20 cellular contexts compared by ENCODE assay signal in genomic region chr10:25666276-25666675, GRCh38.
DNase-seq lines count a peak whose midpoint lies in the region; TF ChIP-seq lines count a peak whose summit lies in the region.
"Had no signal": no experiment of that assay in that cellular context is flagged by ENCODE, and none has a peak within 500 bp of the region (broad histone marks: within the 10 kb centered on the region; RNA-seq: fewer than 3 reads in every experiment).

No MANE protein-coding gene starts in this region.

- H3K36me3 Mint-ChIP-seq in nephron (ENCODE audit: low read depth), result no peaks in the 10 kb centered on the region
- no peaks in the 10 kb centered on the region for H3K36me3 Mint-ChIP-seq in glutamatergic neuron (ENCODE audit: unreplicated experiment)

- no peaks in the 10 kb centered on the region for H3K27me3 Mint-ChIP-seq in nephron (ENCODE audit: low read depth)
- H3K27me3 Mint-ChIP-seq in glutamatergic neuron (ENCODE audit: unreplicated experiment), result no peaks in the 10 kb centered on the region

- DNase-seq in Ammon's horn (ENCODE audit: low spot score) (peak; percentile 21), amniotic epithelial cell (ENCODE audit: low read depth) (peak; percentile 43), globus pallidus (ENCODE audit: low spot score) (peak; percentile 51), NOMO-1 treated with DMSO at 0.1 percent for 48 hours (lab: John Stamatoyannopoulos, UW; ENCODE audit: unreplicated experiment) (no peak), SHP77 treated with DMSO at 0.1 percent for 48 hours (lab: John Stamatoyannopoulos, UW) (no peak), glutamatergic neuron (no peak)
- no peak for DNase-seq in effector CD4-positive, alpha-beta T cell
- DNase-seq: CD4-positive, alpha-beta T cell; DMS153; GF-D8; H9; Karpas-422; NCI-H1092 treated with DMSO at 0.1 percent for 48 hours; NCI-H146; NCI-H2029 treated with DMSO at 0.1 percent for 48 hours; NCI-H2171; NCI-H526; PC-9 had no signal

- peaks cover 4% of the 10 kb centered on the region for H3K9me3 Mint-ChIP-seq in nephron
- peaks cover 3% of the 10 kb centered on the region for H3K9me3 Mint-ChIP-seq in glutamatergic neuron (ENCODE audit: unreplicated experiment)
- H3K9me3 Mint-ChIP-seq: H9 had no signal

- H3K4me3 Mint-ChIP-seq in nephron (no peak overlapping the region), glutamatergic neuron (ENCODE audit: unreplicated experiment) (no peak overlapping the region)
- H3K4me3 Mint-ChIP-seq: CD4-positive, alpha-beta T cell; H9; IgD-negative memory B cell had no signal

- TF ChIP-seq CTCF in nephron (IDR thresholded peaks at IDR 0.05; ENCODE audit: unreplicated experiment in 3 of 3) (no peak), glutamatergic neuron (IDR thresholded peaks at IDR 0.05; ENCODE audit: partially characterized antibody, unreplicated experiment) (no peak)

- H3K27ac Mint-ChIP-seq in nephron, result peak overlapping the region; percentile 35 to 82 (median 56)
- no peak overlapping the region for H3K27ac Mint-ChIP-seq in glutamatergic neuron (ENCODE audit: unreplicated experiment)
- H3K27ac Mint-ChIP-seq: CD4-positive, alpha-beta T cell; IgD-negative memory B cell had no signal

- H3K4me1 Mint-ChIP-seq in nephron (peaks cover 8% of the 10 kb centered on the region), glutamatergic neuron (ENCODE audit: low read depth, unreplicated experiment) (no peaks in the 10 kb centered on the region)
- H3K4me1 Mint-ChIP-seq: H9, IgD-negative memory B cell had no signal

Comparison
In these comparisons a context has a peak if more than half of its experiments do, and no peak if none do; other contexts are left out.
1. DNase-seq: peak in Ammon's horn (single experiment), amniotic epithelial cell (single experiment) and globus pallidus (single experiment); none in NOMO-1 treated with DMSO at 0.1 percent for 48 hours (single experiment), SHP77 treated with DMSO at 0.1 percent for 48 hours (single experiment), effector CD4-positive, alpha-beta T cell (single experiment) and glutamatergic neuron (single experiment).